19 cellular contexts compared by ENCODE assay signal in genomic region chr5:78339591-78340450, GRCh38.
"Had no signal": no experiment of that assay in that cellular context is flagged by ENCODE, and none has a peak within 500 bp of the region (broad histone marks: within the 10 kb centered on the region; RNA-seq: fewer than 3 reads in every experiment).

No MANE protein-coding gene starts in this region.

- H3K4me3 Mint-ChIP-seq: activated naive CD4-positive, alpha-beta T cell treated with anti-CD3 and anti-CD28 coated beads for 36 hours; activated naive CD8-positive, alpha-beta T cell treated with anti-CD3 and anti-CD28 coated beads, Interleukin-2, amount 50 U/mL, for 24 hours; activated T-helper 17 cell treated with anti-CD3 and anti-CD28 coated beads, Interleukin-2, amount 50 U/mL, for 72 hours; immature natural killer cell; naive B cell; neural progenitor cell had no signal

- H3K4me1 ChIP-seq: sigmoid colon, spleen, tibial artery, uterus had no signal

- H3K9ac ChIP-seq: neural progenitor cell had no signal

- ATAC-seq: activated CD4-positive, CD25-positive, alpha-beta regulatory T cell treated with anti-CD3 and anti-CD28 coated beads, Interleukin-2, amount 50 U/mL, for 24 hours; activated naive CD8-positive, alpha-beta T cell treated with anti-CD3 and anti-CD28 coated beads, Interleukin-2, amount 50 U/mL, for 24 hours; activated T-helper 17 cell treated with anti-CD3 and anti-CD28 coated beads, Interleukin-2, amount 50 U/mL, for 72 hours had no signal

- H3K4me1 Mint-ChIP-seq: activated naive CD8-positive, alpha-beta T cell treated with anti-CD3 and anti-CD28 coated beads, Interleukin-2, amount 50 U/mL, for 24 hours; activated T-helper 17 cell treated with anti-CD3 and anti-CD28 coated beads, Interleukin-2, amount 50 U/mL, for 72 hours; immature natural killer cell; naive B cell had no signal

- H2AFZ ChIP-seq: neural progenitor cell had no signal

- H3K4me3 ChIP-seq: heart left ventricle, lung, neural progenitor cell, ovary, sigmoid colon, spleen, tibial artery, uterus had no signal

- H3K27me3 ChIP-seq: heart left ventricle, neural progenitor cell, ovary, sigmoid colon, spleen, tibial artery, uterus had no signal

- FAIRE-seq: frontal cortex had no signal

- H3K36me3 Mint-ChIP-seq: immature natural killer cell, neural progenitor cell had no signal

- H3K36me3 ChIP-seq: heart left ventricle, neural progenitor cell, ovary, sigmoid colon, spleen, tibial artery, uterus had no signal

- H3K27ac Mint-ChIP-seq: activated naive CD4-positive, alpha-beta T cell treated with anti-CD3 and anti-CD28 coated beads for 36 hours; activated naive CD8-positive, alpha-beta T cell treated with anti-CD3 and anti-CD28 coated beads, Interleukin-2, amount 50 U/mL, for 24 hours; activated T-helper 17 cell treated with anti-CD3 and anti-CD28 coated beads, Interleukin-2, amount 50 U/mL, for 72 hours; immature natural killer cell; naive B cell; neural progenitor cell had no signal

- H3K9me3 ChIP-seq: ovary, uterus had no signal

- DNase-seq: activated CD4-positive, alpha-beta T cell treated with anti-CD3 and anti-CD28 coated beads, Interleukin-2, amount 50 U/mL, for 1 hour; activated naive CD4-positive, alpha-beta T cell treated with anti-CD3 and anti-CD28 coated beads for 36 hours; activated naive CD8-positive, alpha-beta T cell treated with anti-CD3 and anti-CD28 coated beads, Interleukin-2, amount 50 U/mL, for 24 hours; aorta; cortex of kidney; effector memory CD4-positive, alpha-beta T cell; heart left ventricle; immature natural killer cell; naive B cell; ovary; sigmoid colon; spleen; tibial artery; uterus had no signal

- H3K27ac ChIP-seq: neural progenitor cell, ovary, sigmoid colon, tibial artery, uterus had no signal

- H3K4me2 ChIP-seq: neural progenitor cell had no signal
